Comparison of ENCODE assay signal across 1 cellular context in genomic region chr22:19287076-19287724, GRCh38.
TF ChIP-seq lines count a peak whose summit lies in the region.

No MANE protein-coding gene starts in this region.

TF ChIP-seq in HEK293, 187 proteins besides CTCF, POLR2A, EP300 and RAD21 (continued from another document):
- TF ChIP-seq ZNF521 (tag by site-specific recombination; IDR thresholded peaks at IDR 0.05): no peak
- TF ChIP-seq YY1 (tag by site-specific recombination; IDR thresholded peaks at IDR 0.05): no peak
- no peak for TF ChIP-seq ZNF670 (tag by site-specific recombination; IDR thresholded peaks at IDR 0.05; ENCODE audit: low read depth)
- TF ChIP-seq KLF1 (tag by site-specific recombination; IDR thresholded peaks at IDR 0.05): peak; percentile 34; the same call in 1 of the 2 replicates
- TF ChIP-seq KLF17 (tag by site-specific recombination; IDR thresholded peaks at IDR 0.05): peak; percentile 54; the same call in 1 of the 2 replicates
- TF ChIP-seq ZNF274 (IDR thresholded peaks at IDR 0.05; ENCODE audit: low read length): no peak
- TF ChIP-seq ZNF274 (tag by site-specific recombination; IDR thresholded peaks at IDR 0.05; ENCODE audit: borderline replicate concordance): no peak
- TF ChIP-seq ZNF692 (tag by site-specific recombination; IDR thresholded peaks at IDR 0.05): peak; percentile 45; the same call in 1 of the 2 replicates
- peak; percentile 69; the same call in 1 of the 2 replicates for TF ChIP-seq ZNF449 (tag by site-specific recombination; IDR thresholded peaks at IDR 0.05)
- no peak for TF ChIP-seq ZBTB1 (tag by site-specific recombination; IDR thresholded peaks at IDR 0.05)
- no peak for TF ChIP-seq PRDM4 (tag by site-specific recombination; IDR thresholded peaks at IDR 0.05)
- TF ChIP-seq FEZF1 (tag by site-specific recombination; IDR thresholded peaks at IDR 0.05): peak; percentile 100
- TF ChIP-seq ZBTB48 (tag by site-specific recombination; IDR thresholded peaks at IDR 0.05): peak; percentile 57; the same call in 1 of the 2 replicates
- no peak for TF ChIP-seq GLIS2 (tag by site-specific recombination; IDR thresholded peaks at IDR 0.05)
- peak; percentile 63; the same call in 1 of the 2 replicates for TF ChIP-seq MZF1 (tag by site-specific recombination; IDR thresholded peaks at IDR 0.05; ENCODE audit: borderline replicate concordance)
